Comparison of ENCODE assay signal across 13 cellular contexts in the genomic region with DNA sequence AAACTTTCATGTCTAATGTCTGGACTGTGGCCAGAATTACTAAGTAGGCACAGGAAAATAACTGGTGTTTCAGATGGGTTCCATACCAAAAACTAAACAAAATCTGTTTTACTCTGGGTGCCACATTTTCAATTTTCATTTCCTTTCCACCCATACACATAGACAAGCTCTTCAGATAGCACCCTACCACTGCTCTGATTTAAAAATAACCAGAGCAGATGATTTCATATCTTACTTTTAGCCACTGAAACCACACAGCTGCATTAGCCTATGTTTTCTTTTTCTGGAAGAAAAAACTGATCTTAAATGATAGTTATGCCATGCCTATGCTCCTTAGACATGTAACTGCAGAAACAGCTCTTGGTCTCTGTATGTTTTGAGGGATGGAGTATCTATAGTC.
DNase-seq lines count a peak whose midpoint lies in the region; ATAC-seq and TF ChIP-seq lines count a peak whose summit lies in the region.
"Had no signal": no experiment of that assay in that cellular context is flagged by ENCODE, and none has a peak within 500 bp of the region (broad histone marks: within the 10 kb centered on the region; RNA-seq: fewer than 3 reads in every experiment).

No MANE protein-coding gene starts in this region.

- H3K36me3 ChIP-seq in body of pancreas (replicated peaks in 1 of 2; ENCODE audit: insufficient read depth in 1 of 2, low read depth in 2 of 2): no peaks in the 10 kb centered on the region
- H3K36me3 ChIP-seq: left ventricle myocardium inferior had no signal

- TF ChIP-seq CTCF in body of pancreas (IDR thresholded peaks at IDR 0.05): no peak

- TF ChIP-seq POLR2A in body of pancreas (IDR thresholded peaks at IDR 0.05): no peak

- H3K9me3 ChIP-seq in body of pancreas: no peaks in the 10 kb centered on the region
- H3K9me3 ChIP-seq: left ventricle myocardium inferior had no signal

- ATAC-seq in GM18861 (IDR thresholded peaks at IDR 0.05; ENCODE audit: unreplicated experiment) (peak; percentile 52), GM21619 (IDR thresholded peaks at IDR 0.05; ENCODE audit: unreplicated experiment) (peak; percentile 73), HG03103 (IDR thresholded peaks at IDR 0.05; ENCODE audit: low read depth, unreplicated experiment) (peak; percentile 95), body of pancreas (no peak)

- H3K27ac ChIP-seq in body of pancreas: no peak overlapping the region
- H3K27ac ChIP-seq: hepatocyte, left ventricle myocardium inferior had no signal

- intact Hi-C loops in body of pancreas (cut with DNase I): no loop called here

- DNase-seq in OCI-M1 (lab: John Stamatoyannopoulos, UW) (peak; percentile 9), D341Med (ENCODE audit: low spot score) (no peak), GM19238 (ENCODE audit: insufficient read length, low spot score) (no peak), body of pancreas (no peak), NCI-H446 (lab: John Stamatoyannopoulos, UW) (no peak)
- DNase-seq: activated T-cell treated with anti-CD3 and anti-CD28 coated beads, Interleukin-2, amount 50 U/mL, for 1 hour; HCEC 1CT; left ventricle myocardium inferior; NCI-H2227 treated with DMSO at 0.1 percent for 48 hours had no signal

- H3K4me1 ChIP-seq in body of pancreas: no peaks in the 10 kb centered on the region
- H3K4me1 ChIP-seq: left ventricle myocardium inferior had no signal

- no peaks in the 10 kb centered on the region for H3K27me3 ChIP-seq in body of pancreas
- H3K27me3 ChIP-seq: hepatocyte had no signal

- no peak overlapping the region for H3K4me3 ChIP-seq in body of pancreas
- H3K4me3 ChIP-seq: hepatocyte, left ventricle myocardium inferior had no signal
